Comparison of ENCODE assay signal across 8 cellular contexts in genomic region chr2:46939596-46940359, GRCh38. TPM values are rescaled to one million over a fixed set of nuclear protein-coding genes. Genes with fewer than 3 reads are reported as not detected.
DNase-seq lines count a peak whose midpoint lies in the region; ATAC-seq, FAIRE-seq and TF ChIP-seq lines count a peak whose summit lies in the region.

No MANE protein-coding gene starts in this region.

- H3K79me2 ChIP-seq in GM12878 (ENCODE audit: control insufficient read depth, insufficient read depth, low read length) = peaks cover 31% of the 10 kb centered on the region

- in situ Hi-C loops in GM12878 (cut with MboI) = no loop called here

- H3K27me3 ChIP-seq in GM12878 (replicated peaks in 1 of 2; ENCODE audit: control insufficient read depth in 2 of 2, insufficient read depth in 2 of 2, low read length in 1 of 2) (no peaks in the 10 kb centered on the region), muscle layer of duodenum (ENCODE audit: low read depth, low read length) (no peaks in the 10 kb centered on the region)

- H3K4me2 ChIP-seq in A549 (peak overlapping the region; percentile 93), GM12878 (ENCODE audit: control insufficient read depth, insufficient read depth) (peak overlapping the region; percentile 97)

- RAD21 ChIA-PET in GM12878 (lab: Charles Lee; ENCODE audit: unreplicated experiment) = no interaction called here

- WGBS in A549 (ENCODE audit: missing lambda C conversion rate) = 62% methylated on average over 13 of the region's 13 CpGs
- WGBS in GM12878 (ENCODE audit: insufficient coverage, insufficient replicate concordance, low lambda C conversion rate, missing lambda C conversion rate) = 33% methylated on average over 13 of the region's 13 CpGs

- TF ChIP-seq CTCF in A549 (IDR thresholded peaks at IDR 0.05) = no peak
- no peak for TF ChIP-seq CTCF in HFFc6 (IDR thresholded peaks at IDR 0.05)
- no peak for TF ChIP-seq CTCF in GM12878 (IDR thresholded peaks at IDR 0.05 in 2 of 3, conservative IDR thresholded peaks at IDR 0.05 in 1 of 3; ENCODE audit: control insufficient read depth in 2 of 3, extremely low read depth in 1 of 3, insufficient read depth in 1 of 3, low read depth in 3 of 3, low read length in 3 of 3)

- peak overlapping the region; percentile 92 to 95 for H3K27ac ChIP-seq in A549
- H3K27ac ChIP-seq in GM12878 (ENCODE audit: control insufficient read depth, insufficient read depth) = no peak overlapping the region
- peak overlapping the region; percentile 56 for H3K27ac ChIP-seq in muscle layer of duodenum (ENCODE audit: low read length)

- H3K27me3 Mint-ChIP-seq in HFFc6 (ENCODE audit: insufficient read depth) = peaks cover 6% of the 10 kb centered on the region

- TF ChIP-seq EP300 in A549 (IDR thresholded peaks at IDR 0.05) = no peak
- TF ChIP-seq EP300 in GM12878 (IDR thresholded peaks at IDR 0.05; ENCODE audit: borderline replicate concordance in 1 of 2, control insufficient read depth in 1 of 2, low read depth in 2 of 2, low read length in 2 of 2) = no peak

- peak overlapping the region; percentile 87 for H3K4me3 Mint-ChIP-seq in HFFc6

- H3K4me1 ChIP-seq in A549 (peaks cover 35% of the 10 kb centered on the region), GM12878 (ENCODE audit: control insufficient read depth, insufficient read depth, low read length) (peaks cover 18% of the 10 kb centered on the region), muscle layer of duodenum (ENCODE audit: control insufficient read depth in 1 of 2, insufficient read depth in 2 of 2, low read length in 2 of 2) (peaks cover 11% of the 10 kb centered on the region in 2 donors)

- H3K27ac Mint-ChIP-seq in HFFc6 = peak overlapping the region; percentile 97

- H3K9ac ChIP-seq in GM12878 (ENCODE audit: control insufficient read depth, insufficient read depth, low read length) = peak overlapping the region; percentile 47; the same call in 1 of the 2 replicates

- BruUV-seq in GM12878 (replicated peaks; lab: Mats Ljungman, UMichigan) = TSS peak; percentile 23

- SMC1A ChIA-PET in GM12878 (lab: Charles Lee; ENCODE audit: uncharacterized antibody, unreplicated experiment) = interaction anchor here (1.1 to 1.4 kb wide), 2 partner anchors 10 to 383 kb away, joined by 3 to 6 read pairs; no protein-coding TSS in a partner anchor

- H4K20me1 ChIP-seq in GM12878 (ENCODE audit: control insufficient read depth, insufficient read depth) = no peaks in the 10 kb centered on the region

- ATAC-seq in A549 (peak in 1 of 2 experiments; percentile 0; a peak in 3 of 6 replicates), GM12878 (no peak), GM21423 (IDR thresholded peaks at IDR 0.05; ENCODE audit: unreplicated experiment) (no peak)

- H2AFZ ChIP-seq in GM12878 (ENCODE audit: control insufficient read depth, low read depth, low read length) = peak overlapping the region; percentile 9; the same call in 1 of the 2 replicates

- POLR2A ChIA-PET in A549 (lab: Yijun Ruan, JAX) = no interaction called here
- POLR2A ChIA-PET in GM12878 (lab: Charles Lee) = no interaction called here

- no peak for FAIRE-seq in A549 (lab: Jason Lieb, UNC)
- no peak for FAIRE-seq in GM12878 (lab: Jason Lieb, UNC)

- DNase-seq in A549 (ENCODE audit: low read depth in 1 of 2, low spot score in 1 of 2) (no peak), HFFc6 (no peak), GM12878 (ENCODE audit: low read depth, low spot score) (no peak), SIG-M5 treated with dmso at 0.1 percent for 504 hours (lab: John Stamatoyannopoulos, UW; ENCODE audit: unreplicated experiment) (no peak), DMS153 (lab: John Stamatoyannopoulos, UW) (no peak)
- DNase-seq in activated CD4-positive, CD25-positive, alpha-beta regulatory T cell (lab: John Stamatoyannopoulos, UW) = no peak

- peak overlapping the region; percentile 72 for H3K4me3 ChIP-seq in A549
- peak overlapping the region; percentile 76 for H3K4me3 ChIP-seq in GM12878
- peak overlapping the region; percentile 53 to 59 for H3K4me3 ChIP-seq in muscle layer of duodenum (ENCODE audit: low read depth in 1 of 2, low read length in 2 of 2)

- H3K9me3 ChIP-seq in A549 (no peaks in the 10 kb centered on the region), GM12878 (replicated peaks; ENCODE audit: control insufficient read depth, insufficient read depth, low read length) (no peaks in the 10 kb centered on the region), muscle layer of duodenum (ENCODE audit: control insufficient read depth in 1 of 2, low read length in 2 of 2) (no peaks in the 10 kb centered on the region)

- H3K9me3 Mint-ChIP-seq in HFFc6 = no peaks in the 10 kb centered on the region

- peaks cover 21% of the 10 kb centered on the region for H3K36me3 Mint-ChIP-seq in HFFc6 (ENCODE audit: low read depth)

- H3K36me3 ChIP-seq in GM12878 (ENCODE audit: control insufficient read depth in 2 of 2, insufficient read depth in 2 of 2, low read length in 1 of 2) = no peaks in the 10 kb centered on the region
- H3K36me3 ChIP-seq in muscle layer of duodenum (ENCODE audit: control insufficient read depth in 1 of 2, insufficient read depth in 2 of 2, low read length in 2 of 2) = peaks cover 0 to 5% of the 10 kb centered on the region in 2 donors

- intact Hi-C loops in GM12878 (cut with micrococcal nuclease; ENCODE audit: unreplicated experiment) = no loop called here

- H3K4me1 Mint-ChIP-seq in HFFc6 (ENCODE audit: low read depth) = peaks cover 64% of the 10 kb centered on the region

- TF ChIP-seq RAD21 in A549 (conservative IDR thresholded peaks at IDR 0.05 in 1 of 2, IDR thresholded peaks at IDR 0.05 in 1 of 2) = no peak
- no peak for TF ChIP-seq RAD21 in GM12878 (IDR thresholded peaks at IDR 0.05; ENCODE audit: insufficient read depth, low read depth, low read length)

- CTCF ChIA-PET in A549 (lab: Yijun Ruan, JAX) (interaction anchor here (0.7 to 1.0 kb wide), 2 partner anchors 9 to 135 kb away, joined by 3 to 5 read pairs; no protein-coding TSS in a partner anchor), GM12878 (lab: Yijun Ruan, JAX) (no interaction called here)

- TF ChIP-seq POLR2A in A549 (IDR thresholded peaks at IDR 0.05; ENCODE audit: low read length) = no peak
- TF ChIP-seq POLR2A in GM12878 (IDR thresholded peaks at IDR 0.05; ENCODE audit: low read depth, low read length) = no peak

TF ChIP-seq in A549, 52 proteins besides CTCF, POLR2A, EP300 and RAD21 (continues in another document):
- TF ChIP-seq JUN (IDR thresholded peaks at IDR 0.05) = 0 out of 5 replicates have a peak, but pooled peaks of 1 of the 2 experiments have one; percentile 13

TF ChIP-seq in GM12878, 131 proteins besides CTCF, POLR2A, EP300 and RAD21 (continues in another document):
- TF ChIP-seq MEF2B (IDR thresholded peaks at IDR 0.05; ENCODE audit: partially characterized antibody, poor library complexity, severe bottlenecking) = no peak

RNA-seq across cellular contexts. Expression of gene TTC7A, which starts 1.2 kb away (rescaled TPM):
- polyA plus RNA-seq in A549 (2011; rRNA removed) (17.3 and 19.6 TPM in 2 replicates), A549 (2017; fragmentation: RNase III; extraction: RNeasy Plus Mini Kit Qiagen cat#74134 plus additional on column Dnase treatment) (30.7 to 31.4 TPM (median 31.3 TPM) in 3 replicates), GM12878 (2011; rRNA removed) (9.8 and 18.7 TPM in 2 replicates), GM12878 (2014; fragmentation: Illumina TruSeq; extraction: Trizol) (12.4 and 25.4 TPM in 2 replicates), GM12878 (2014; fragmentation: Nextera tagmentation; extraction: Ambion mirVana) (1 to 10 TPM; 2.1 to 3.5 TPM), GM12878 (2014; rRNA removed) (28.3 and 28.8 TPM in 2 replicates), GM12878 (2016; fragmentation: Nextera tagmentation; extraction: Ambion mirVana) (10 to 100 TPM in 1 of 2 experiments, 1 to 10 TPM in 1; 7.5 to 24.2 TPM)
- polyA plus RNA-seq in A549 (2012; cell fraction: cytosol; rRNA removed) = 34.9 and 40.3 TPM in 2 replicates
- polyA plus RNA-seq in A549 (2012; cell fraction: nucleus; rRNA removed) = 92.4 and 101 TPM in 2 replicates
- 16.7 and 28.0 TPM in 2 replicates for polyA minus RNA-seq in A549 (2011; rRNA and poly(A)+ RNA removed)
- total RNA-seq in HFFc6 (2021; fragmentation: NEBNext Ultra II Directional; extraction: Animal tissue kit (Norgen Biotek cat#: 25700)) = 10 to 100 TPM; 17.6 to 27.7 (median 23.2) TPM
- total RNA-seq in GM12878 (2013; cell fraction: nucleolus; rRNA removed) = 82.8 and 96.3 TPM in 2 replicates
- total RNA-seq in GM12878 (2014; rRNA removed) (32.3 and 32.5 TPM in 2 replicates), GM12878 (2014; rRNA removed; fragmentation: Illumina TruSeq; extraction: Trizol) (13.4 and 13.8 TPM in 2 replicates), GM12878 (2021) (50.8 and 51.6 TPM in 2 replicates)
- polyA plus RNA-seq in GM12878 (2011; ENCODE audit: low read depth) = 9.5 TPM
- polyA plus RNA-seq in GM12878 (2011; cell fraction: cytosol; rRNA removed) = 23.4 and 25.5 TPM in 2 replicates
- polyA plus RNA-seq in GM12878 (2011; cell fraction: nucleus; rRNA removed) = 62.3 and 80.4 TPM in 2 replicates
- 22.5 and 22.9 TPM in 2 replicates for polyA plus RNA-seq in GM12878 (2012)
- polyA minus RNA-seq in GM12878 (2011; rRNA and poly(A)+ RNA removed) = 25.9 and 47.3 TPM in 2 replicates
- polyA minus RNA-seq in GM12878 (2011; cell fraction: cytosol; rRNA and poly(A)+ RNA removed) = 10.2 and 13.3 TPM in 2 replicates
- 30.1 and 47.2 TPM in 2 replicates for polyA minus RNA-seq in GM12878 (2011; cell fraction: nucleus; rRNA and poly(A)+ RNA removed)

RNA-seq across cellular contexts. Expression of gene MCFD2, which starts 24.2 kb away (rescaled TPM):
- polyA plus RNA-seq in A549 (2011; rRNA removed) (172 and 210 TPM in 2 replicates), A549 (2017; fragmentation: RNase III; extraction: RNeasy Plus Mini Kit Qiagen cat#74134 plus additional on column Dnase treatment) (118 to 125 TPM (median 120 TPM) in 3 replicates), GM12878 (2011; rRNA removed) (57.3 and 86.6 TPM in 2 replicates), GM12878 (2014; fragmentation: Illumina TruSeq; extraction: Trizol) (40.3 and 43.2 TPM in 2 replicates), GM12878 (2014; fragmentation: Nextera tagmentation; extraction: Ambion mirVana) (10 to 100 TPM; 35.8 to 40.7 TPM), GM12878 (2014; rRNA removed) (32.4 and 35.5 TPM in 2 replicates), GM12878 (2016; fragmentation: Nextera tagmentation; extraction: Ambion mirVana) (10 to 100 TPM; 35.0 to 40.4 TPM)
- 51.2 and 61.9 TPM in 2 replicates for polyA plus RNA-seq in A549 (2012; cell fraction: cytosol; rRNA removed)
- 35.2 and 36.7 TPM in 2 replicates for polyA plus RNA-seq in A549 (2012; cell fraction: nucleus; rRNA removed)
- 90.0 and 90.1 TPM in 2 replicates for polyA minus RNA-seq in A549 (2011; rRNA and poly(A)+ RNA removed)
- total RNA-seq in HFFc6 (2021; fragmentation: NEBNext Ultra II Directional; extraction: Animal tissue kit (Norgen Biotek cat#: 25700)) = 100 to 1,000 TPM; 379 to 441 (median 410) TPM
- total RNA-seq in GM12878 (2013; cell fraction: nucleolus; rRNA removed) = 47.7 and 66.1 TPM in 2 replicates
- total RNA-seq in GM12878 (2014; rRNA removed) (37.1 and 39.6 TPM in 2 replicates), GM12878 (2014; rRNA removed; fragmentation: Illumina TruSeq; extraction: Trizol) (40.2 and 40.9 TPM in 2 replicates), GM12878 (2021) (41.7 and 43.5 TPM in 2 replicates)
- 16.7 TPM for polyA plus RNA-seq in GM12878 (2011; ENCODE audit: low read depth)
- 32.0 and 38.7 TPM in 2 replicates for polyA plus RNA-seq in GM12878 (2011; cell fraction: cytosol; rRNA removed)
- 23.7 and 25.7 TPM in 2 replicates for polyA plus RNA-seq in GM12878 (2011; cell fraction: nucleus; rRNA removed)
- polyA plus RNA-seq in GM12878 (2012) = 26.4 and 27.5 TPM in 2 replicates
- 52.5 and 69.2 TPM in 2 replicates for polyA minus RNA-seq in GM12878 (2011; rRNA and poly(A)+ RNA removed)
- 17.8 and 19.9 TPM in 2 replicates for polyA minus RNA-seq in GM12878 (2011; cell fraction: cytosol; rRNA and poly(A)+ RNA removed)
- polyA minus RNA-seq in GM12878 (2011; cell fraction: nucleus; rRNA and poly(A)+ RNA removed) = 14.3 and 24.3 TPM in 2 replicates

Comparison
In these comparisons a context has a peak if more than half of its experiments do, and no peak if none do; other contexts are left out.
1. RNA of gene MCFD2, which starts 24.2 kb away (total RNA-seq): 379 to 441 TPM in HFFc6; 37.1 to 66.1 TPM in GM12878; every median in the first group is over 4 times any median in the second.
2. Peak in every context shown above with its lines, with median percentiles within 50 percentile points of each other: H3K4me3 ChIP-seq.